In the genomic region with DNA sequence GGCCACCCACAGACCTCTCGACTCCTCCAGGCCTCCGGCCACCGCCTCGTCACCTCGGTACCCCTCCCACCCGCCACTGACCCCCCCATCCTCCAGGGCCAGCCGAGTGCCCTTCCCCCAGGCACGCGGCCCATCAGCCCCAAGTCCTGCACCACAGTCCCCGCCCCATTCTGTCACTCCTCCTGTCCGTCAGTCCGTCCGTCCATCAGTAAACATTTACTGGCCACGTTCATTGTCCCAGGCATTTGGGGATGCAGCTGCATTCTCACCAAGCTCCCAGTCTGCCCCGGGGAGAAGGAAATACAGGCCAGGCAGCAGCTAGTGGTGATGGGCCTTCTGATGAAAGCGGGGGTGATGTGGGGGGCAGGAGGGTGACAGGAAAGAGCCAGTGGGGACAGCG, we compare ENCODE assay signal across 16 cellular contexts. TPM values are rescaled to one million over a fixed set of nuclear protein-coding genes. Genes with fewer than 3 reads are reported as not detected.
"Had no signal": no experiment of that assay in that cellular context is flagged by ENCODE, and none has a peak within 500 bp of the region (broad histone marks: within the 10 kb centered on the region; RNA-seq: fewer than 3 reads in every experiment).

No MANE protein-coding gene starts in this region.

- DNase-seq: foreskin melanocyte; head of caudate nucleus; hippocampal formation; kidney glomerular epithelial cell; naive thymus-derived CD4-positive, alpha-beta T cell; nephron progenitor cell; small intestine; stimulated activated CD4-positive, alpha-beta T cell treated with anti-CD3 and anti-CD28 coated beads, Interleukin-12 subunit alpha, Interleukin-12 subunit beta, amount 100 ng/mL, for 4 hours; stimulated activated naive CD4-positive, alpha-beta T cell; stomach; substantia nigra; transverse colon had no signal

- FAIRE-seq: colon, small intestine had no signal

- H3K27ac ChIP-seq: neutrophil, right atrium auricular region, stomach, thoracic aorta, transverse colon had no signal

- ATAC-seq: naive thymus-derived CD4-positive, alpha-beta T cell had no signal

- H3K36me3 ChIP-seq: neutrophil, right atrium auricular region, stomach, thoracic aorta, transverse colon had no signal

- H3K9me3 ChIP-seq: neutrophil, right atrium auricular region, stomach, thoracic aorta, transverse colon had no signal

- H3K27me3 ChIP-seq: right atrium auricular region had no signal

- H3K4me3 ChIP-seq: right atrium auricular region, stomach, thoracic aorta, transverse colon had no signal

RNA-seq across cellular contexts. Expression of a gene that starts 35.3 kb away (rescaled TPM):
- polyA plus RNA-seq: naive thymus-derived CD4-positive, alpha-beta T cell had no signal
